Comparison of ENCODE assay signal across 18 cellular contexts in the genomic region with DNA sequence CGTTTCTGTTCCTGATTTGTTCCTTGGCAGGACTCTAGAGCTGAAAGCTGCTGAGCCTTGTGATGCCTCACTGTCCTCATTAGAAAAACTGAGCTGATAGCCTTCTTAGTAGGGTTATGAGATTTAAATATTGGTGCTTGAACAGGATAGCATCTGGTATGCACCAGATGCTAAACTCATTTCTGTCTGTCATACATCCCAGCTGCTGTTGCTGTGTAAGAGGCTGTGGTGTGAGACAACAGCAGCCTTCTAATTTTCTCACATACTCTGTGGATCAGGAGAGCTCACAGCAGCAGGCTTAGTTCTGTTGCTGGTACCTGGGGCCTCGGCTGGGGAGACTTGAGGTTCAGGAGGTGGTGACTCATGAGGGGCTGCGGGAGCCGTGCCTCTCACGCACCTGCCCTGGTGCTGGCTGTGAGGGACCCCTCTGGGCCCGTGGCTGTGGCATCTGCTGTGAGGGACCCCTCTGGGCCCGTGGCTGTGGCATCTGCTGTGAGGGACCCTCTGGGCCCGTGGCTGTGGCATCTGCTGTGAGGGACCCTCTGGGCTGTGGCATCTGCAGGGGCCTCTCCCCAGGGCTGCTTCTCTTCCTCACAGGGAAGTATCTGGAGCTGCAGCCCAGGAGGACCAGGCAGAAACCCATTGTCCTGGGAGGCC. TPM values are rescaled to one million over a fixed set of nuclear protein-coding genes. Genes with fewer than 3 reads are reported as not detected.
DNase-seq lines count a peak whose midpoint lies in the region; ATAC-seq, FAIRE-seq and TF ChIP-seq lines count a peak whose summit lies in the region.
"Had no signal": no experiment of that assay in that cellular context is flagged by ENCODE, and none has a peak within 500 bp of the region (broad histone marks: within the 10 kb centered on the region; RNA-seq: fewer than 3 reads in every experiment).

No MANE protein-coding gene starts in this region.

- H3K27ac ChIP-seq in KOPT-K1 (ENCODE audit: low read depth, low read length, poor library complexity, severe bottlenecking): peak overlapping the region; percentile 45
- H3K27ac ChIP-seq in K562 (ENCODE audit: extremely low read depth, low read depth, low read length): peak overlapping the region; percentile 5; the same call in 1 of the 3 replicates
- H3K27ac ChIP-seq in neural progenitor cell: no peak overlapping the region
- H3K27ac ChIP-seq in tibial nerve: peak overlapping the region in 1 of 4 donors; percentile 1
- H3K27ac ChIP-seq: brain microvascular endothelial cell, lower lobe of right lung, pancreas, testis had no signal

- peak overlapping the region in 1 of 2 experiments; percentile 72; a peak in 2 of 4 replicates for H3K9ac ChIP-seq in K562 (ENCODE audit: insufficient read depth in 1 of 2, low read depth in 2 of 2, low read length in 2 of 2)
- no peak overlapping the region for H3K9ac ChIP-seq in neural progenitor cell

- in situ Hi-C loops in K562 (cut with MboI): no loop called here

- TF ChIP-seq EP300 in K562 (IDR thresholded peaks at IDR 0.05; ENCODE audit: low read length) (no peak), tibial nerve (IDR thresholded peaks at IDR 0.05) (no peak)

- H3K27me3 Mint-ChIP-seq in neural progenitor cell (ENCODE audit: insufficient read depth, low read depth): no peaks in the 10 kb centered on the region
- H3K27me3 Mint-ChIP-seq: activated CD4-positive, alpha-beta memory T cell treated with anti-CD3 and anti-CD28 coated beads for 36 hours had no signal

- no peak for TF ChIP-seq CTCF in K562 (IDR thresholded peaks at IDR 0.05 in 2 of 3, conservative IDR thresholded peaks at IDR 0.05 in 1 of 3; ENCODE audit: insufficient read depth in 2 of 3, low read depth in 1 of 3, low read length in 3 of 3)
- TF ChIP-seq CTCF in neural progenitor cell (IDR thresholded peaks at IDR 0.05): no peak
- TF ChIP-seq CTCF in tibial nerve (IDR thresholded peaks at IDR 0.05): no peak

- DNase-seq in DMS 273 treated with DMSO at 0.1 percent for 48 hours (lab: John Stamatoyannopoulos, UW): peak; percentile 71
- DNase-seq in K562 (ENCODE audit: extremely low read depth in 1 of 4, low spot score in 3 of 4): no peak
- DNase-seq in neural progenitor cell (ENCODE audit: low spot score): no peak
- DNase-seq in tibial nerve (ENCODE audit: low spot score in 2 of 2): no peak
- DNase-seq: activated CD4-positive, alpha-beta memory T cell treated with anti-CD3 and anti-CD28 coated beads for 36 hours; activated T-cell treated with anti-CD3 and anti-CD28 coated beads, Interleukin-2, amount 50 U/mL, for 72 hours; brain microvascular endothelial cell; lower lobe of right lung; NCI-H446; pancreas; stimulated activated CD4-positive, alpha-beta T cell treated with anti-CD3 and anti-CD28 coated beads, Interleukin-4, amount 100 ng/mL, for 24 hours; testis had no signal

- TF ChIP-seq POLR2A in K562 (conservative IDR thresholded peaks at IDR 0.05) (no peak), tibial nerve (IDR thresholded peaks at IDR 0.05) (no peak)

- H3K36me3 Mint-ChIP-seq in neural progenitor cell: peaks cover 22% of the 10 kb centered on the region

- 88% methylated on average over 8 of the region's 8 CpGs for WGBS in K562 (ENCODE audit: insufficient coverage, low coverage, missing lambda C conversion rate)
- 61 to 76% methylated on average over 5 to 6 of the region's 8 CpGs for WGBS in tibial nerve, 2 donors

- H3K4me3 Mint-ChIP-seq in neural progenitor cell: no peak overlapping the region
- H3K4me3 Mint-ChIP-seq: activated CD4-positive, alpha-beta memory T cell treated with anti-CD3 and anti-CD28 coated beads for 36 hours; activated T-cell treated with anti-CD3 and anti-CD28 coated beads, Interleukin-2, amount 50 U/mL, for 72 hours had no signal

- CTCF ChIA-PET in K562 (lab: Yijun Ruan, JAX; ENCODE audit: low intra/inter-chr PET ratio): no interaction called here

- H3K79me2 ChIP-seq in K562 (ENCODE audit: control insufficient read depth, insufficient read depth, low read length) (peaks cover 60% of the 10 kb centered on the region), neural progenitor cell (ENCODE audit: low read depth) (peaks cover 33% of the 10 kb centered on the region)

- no peak for FAIRE-seq in K562 (lab: Jason Lieb, UNC)
- FAIRE-seq: pancreas had no signal

- H2AFZ ChIP-seq in K562 (ENCODE audit: low read depth, low read length) (no peak overlapping the region), neural progenitor cell (replicated peaks) (no peak overlapping the region)

- no peak for TF ChIP-seq RAD21 in K562 (CRISPR knock-in tag; conservative IDR thresholded peaks at IDR 0.05 in 1 of 2, IDR thresholded peaks at IDR 0.05 in 1 of 2)

- POLR2A ChIA-PET in K562 (lab: Yijun Ruan, JAX): interaction anchor here (1.1 to 1.4 kb wide), 2 partner anchors 39 to 129 kb away, joined by 3 to 4 read pairs; partner anchors contain the start of gene ESYT2

- peaks cover 24% of the 10 kb centered on the region for H3K4me1 Mint-ChIP-seq in neural progenitor cell

- H3F3A ChIP-seq in neural progenitor cell (ENCODE audit: low read depth): no peaks in the 10 kb centered on the region

- peaks cover 15% of the 10 kb centered on the region for H3K36me3 ChIP-seq in KOPT-K1 (ENCODE audit: insufficient read depth, low read length)
- peaks cover 57% of the 10 kb centered on the region for H3K36me3 ChIP-seq in K562 (ENCODE audit: control insufficient read depth, insufficient read depth, low read length)
- H3K36me3 ChIP-seq in neural progenitor cell: no peaks in the 10 kb centered on the region
- peaks cover 0 to 37% (median 0%) of the 10 kb centered on the region in 3 donors for H3K36me3 ChIP-seq in tibial nerve

- H3K9me3 ChIP-seq in KOPT-K1 (ENCODE audit: insufficient read depth, low read length, poor library complexity, severe bottlenecking) (no peaks in the 10 kb centered on the region), K562 (replicated peaks; ENCODE audit: control insufficient read depth, insufficient read depth, low read depth, low read length) (no peaks in the 10 kb centered on the region), neural progenitor cell (ENCODE audit: low read depth) (no peaks in the 10 kb centered on the region), tibial nerve (no peaks in the 10 kb centered on the region)
- H3K9me3 ChIP-seq: lower lobe of right lung, pancreas, testis had no signal

- H3K4me2 ChIP-seq in K562 (ENCODE audit: insufficient read depth, low read length): no peak overlapping the region
- no peak overlapping the region for H3K4me2 ChIP-seq in neural progenitor cell
- H3K4me2 ChIP-seq: smooth muscle cell had no signal

- no peaks in the 10 kb centered on the region for H3K27me3 ChIP-seq in K562 (ENCODE audit: control insufficient read depth in 2 of 2, insufficient read depth in 2 of 2, low read length in 2 of 2)
- no peaks in the 10 kb centered on the region for H3K27me3 ChIP-seq in neural progenitor cell
- H3K27me3 ChIP-seq in tibial nerve: no peaks in the 10 kb centered on the region
- H3K27me3 ChIP-seq: brain microvascular endothelial cell, pancreas, testis had no signal

- H3K9me3 Mint-ChIP-seq in neural progenitor cell: no peaks in the 10 kb centered on the region
- H3K9me3 Mint-ChIP-seq: activated CD4-positive, alpha-beta memory T cell treated with anti-CD3 and anti-CD28 coated beads for 36 hours; activated naive CD4-positive, alpha-beta T cell treated with anti-CD3 and anti-CD28 coated beads, Interleukin-2, amount 50 U/mL, for 72 hours; activated T-cell treated with anti-CD3 and anti-CD28 coated beads, Interleukin-2, amount 50 U/mL, for 72 hours had no signal

- ATAC-seq in K562: no peak
- no peak for ATAC-seq in HG02623 (IDR thresholded peaks at IDR 0.05; ENCODE audit: unreplicated experiment)
- ATAC-seq in HG03520 (IDR thresholded peaks at IDR 0.05; ENCODE audit: unreplicated experiment): no peak
- ATAC-seq: activated naive CD4-positive, alpha-beta T cell treated with anti-CD3 and anti-CD28 coated beads, Interleukin-2, amount 50 U/mL, for 72 hours; esophagus mucosa; lower lobe of right lung; pancreas had no signal

- no TSS peak for BruUV-seq in K562 (replicated peaks; lab: Mats Ljungman, UMichigan)

- no peaks in the 10 kb centered on the region for H4K20me1 ChIP-seq in K562 (replicated peaks; ENCODE audit: control insufficient read depth, insufficient read depth, low read length)
- H4K20me1 ChIP-seq in neural progenitor cell (ENCODE audit: low read depth): no peaks in the 10 kb centered on the region

- H3K9me1 ChIP-seq in K562 (ENCODE audit: control insufficient read depth, insufficient read depth, low read length): peaks cover 6% of the 10 kb centered on the region

- peaks cover 38 to 51% of the 10 kb centered on the region in 2 experiments for H3K4me1 ChIP-seq in K562 (replicated peaks in 1 of 2; ENCODE audit: control insufficient read depth in 2 of 2, insufficient read depth in 2 of 2, low read length in 2 of 2)
- H3K4me1 ChIP-seq in neural progenitor cell: peaks cover 8% of the 10 kb centered on the region
- H3K4me1 ChIP-seq in tibial nerve: peaks cover 0 to 22% (median 10%) of the 10 kb centered on the region in 4 donors
- H3K4me1 ChIP-seq: pancreas had no signal

- intact Hi-C loops in K562 (cut with micrococcal nuclease): no loop called here

- peak overlapping the region; percentile 78 for H3K27ac Mint-ChIP-seq in neural progenitor cell
- H3K27ac Mint-ChIP-seq: activated CD4-positive, alpha-beta memory T cell treated with anti-CD3 and anti-CD28 coated beads for 36 hours; activated T-cell treated with anti-CD3 and anti-CD28 coated beads, Interleukin-2, amount 50 U/mL, for 72 hours had no signal

- no peak overlapping the region for H3K4me3 ChIP-seq in K562
- no peak overlapping the region for H3K4me3 ChIP-seq in neural progenitor cell
- H3K4me3 ChIP-seq in tibial nerve: no peak overlapping the region
- H3K4me3 ChIP-seq: lower lobe of right lung, pancreas, smooth muscle cell, testis had no signal

RNA-seq across cellular contexts. Expression of gene DYNC2I1, which starts 12.5 kb away (rescaled TPM):
- total RNA-seq in K562 (2011; cell fraction: chromatin; rRNA removed; ENCODE audit: low replicate concordance): 95.4 and 308 TPM in 2 replicates
- total RNA-seq in K562 (2011; cell fraction: nucleolus; rRNA removed): 44.7 and 52.6 TPM in 2 replicates
- 111 and 142 TPM in 2 replicates for total RNA-seq in K562 (2011; cell fraction: nucleoplasm; rRNA removed)
- total RNA-seq in K562 (2014; rRNA removed) (24.7 and 28.3 TPM in 2 replicates), K562 (2014; rRNA removed; fragmentation: Illumina TruSeq; extraction: Trizol) (21.9 and 24.0 TPM in 2 replicates), K562 (2015; rRNA removed; fragmentation: Illumina TruSeq; extraction: Trizol) (17.7 and 20.6 TPM in 2 replicates), K562 (2021) (23.1 and 27.1 TPM in 2 replicates), neural progenitor cell (ENCODE audit: low replicate concordance) (12.9 and 15.8 TPM in 2 replicates), tibial nerve (10 to 100 TPM; 19.2 to 41.4 (median 25.9) TPM)
- polyA plus RNA-seq in K562 (2011; rRNA removed) (33.3 and 37.9 TPM in 2 replicates), K562 (2014; fragmentation: Illumina TruSeq; extraction: Trizol) (20.3 and 36.5 TPM in 2 replicates), K562 (2014; fragmentation: Nextera tagmentation; extraction: Ambion mirVana) (1 to 10 TPM; 1.3 to 1.6 TPM), K562 (2014; rRNA removed) (39.3 and 42.5 TPM in 2 replicates)
- polyA plus RNA-seq in K562 (2011; cell fraction: cytosol; rRNA removed): 44.5 and 61.9 TPM in 2 replicates
- polyA plus RNA-seq in K562 (2011; cell fraction: nucleus; rRNA removed): 138 and 267 TPM in 2 replicates
- polyA plus RNA-seq in K562 (2012): 27.1 and 46.7 TPM in 2 replicates
- 42.0 and 45.1 TPM in 2 replicates for polyA minus RNA-seq in K562 (2011; rRNA and poly(A)+ RNA removed)
- 20.7 and 21.2 TPM in 2 replicates for polyA minus RNA-seq in K562 (2011; cell fraction: cytosol; rRNA and poly(A)+ RNA removed)
- 40.8 and 41.6 TPM in 2 replicates for polyA minus RNA-seq in K562 (2011; cell fraction: nucleus; rRNA and poly(A)+ RNA removed)

RNA-seq across cellular contexts. Expression of gene ESYT2, which starts 39.6 kb away (rescaled TPM):
- 111 and 160 TPM in 2 replicates for total RNA-seq in K562 (2011; cell fraction: chromatin; rRNA removed; ENCODE audit: low replicate concordance)
- 87.6 and 91.1 TPM in 2 replicates for total RNA-seq in K562 (2011; cell fraction: nucleolus; rRNA removed)
- total RNA-seq in K562 (2011; cell fraction: nucleoplasm; rRNA removed): 118 and 155 TPM in 2 replicates
- total RNA-seq in K562 (2014; rRNA removed): 64.7 and 68.7 TPM in 2 replicates
- total RNA-seq in K562 (2014; rRNA removed; fragmentation: Illumina TruSeq; extraction: Trizol): 70.9 and 72.5 TPM in 2 replicates
- total RNA-seq in K562 (2015; rRNA removed; fragmentation: Illumina TruSeq; extraction: Trizol): 63.1 and 67.1 TPM in 2 replicates
- 62.4 and 67.5 TPM in 2 replicates for total RNA-seq in K562 (2021)
- 57.5 and 86.9 TPM in 2 replicates for polyA plus RNA-seq in K562 (2011; rRNA removed)
- 44.1 and 45.9 TPM in 2 replicates for polyA plus RNA-seq in K562 (2011; cell fraction: cytosol; rRNA removed)
- polyA plus RNA-seq in K562 (2011; cell fraction: nucleus; rRNA removed): 43.3 and 60.6 TPM in 2 replicates
- 47.5 and 54.2 TPM in 2 replicates for polyA plus RNA-seq in K562 (2012)
- 55.5 and 58.2 TPM in 2 replicates for polyA plus RNA-seq in K562 (2014; fragmentation: Illumina TruSeq; extraction: Trizol)
- 1 to 10 TPM; 5.8 to 8.3 TPM for polyA plus RNA-seq in K562 (2014; fragmentation: Nextera tagmentation; extraction: Ambion mirVana)
- polyA plus RNA-seq in K562 (2014; rRNA removed): 44.0 and 45.2 TPM in 2 replicates
- polyA minus RNA-seq in K562 (2011; rRNA and poly(A)+ RNA removed): 119 and 154 TPM in 2 replicates
- polyA minus RNA-seq in K562 (2011; cell fraction: cytosol; rRNA and poly(A)+ RNA removed): 70.0 and 93.0 TPM in 2 replicates
- 35.4 and 43.4 TPM in 2 replicates for polyA minus RNA-seq in K562 (2011; cell fraction: nucleus; rRNA and poly(A)+ RNA removed)
- 33.4 and 39.3 TPM in 2 replicates for total RNA-seq in neural progenitor cell (ENCODE audit: low replicate concordance)
- 100 to 1,000 TPM in 3 of 4 donors, 10 to 100 TPM in 1; 91.0 to 124 (median 114) TPM for total RNA-seq in tibial nerve
